Comparison of ENCODE assay signal across 17 cellular contexts in the genomic region with DNA sequence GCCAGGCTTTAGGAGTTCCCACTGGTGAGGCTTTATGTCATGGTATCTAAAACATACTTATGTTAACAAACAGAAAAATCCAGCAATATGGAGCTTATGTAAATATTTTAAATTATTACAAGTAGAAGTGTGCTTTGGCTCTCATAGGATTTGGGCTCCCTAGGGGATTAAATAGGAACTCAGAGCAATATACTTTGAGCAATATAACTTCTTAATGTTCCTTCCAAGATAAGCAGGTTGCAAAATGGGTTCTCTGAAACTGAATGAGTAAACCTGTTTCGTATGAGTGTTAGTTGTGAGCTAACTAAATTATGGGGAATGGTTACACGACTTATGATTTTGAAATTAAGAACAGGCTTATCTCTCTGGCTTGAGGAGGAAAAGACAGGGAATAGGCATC.
"Had no signal": no experiment of that assay in that cellular context is flagged by ENCODE, and none has a peak within 500 bp of the region (broad histone marks: within the 10 kb centered on the region; RNA-seq: fewer than 3 reads in every experiment).

No MANE protein-coding gene starts in this region.

- H3K27ac ChIP-seq: coronary artery, esophagus muscularis mucosa, heart left ventricle, hepatocyte, left lung, neural progenitor cell, parathyroid adenoma, right lobe of liver, testis, tibial artery had no signal

- H3K27me3 ChIP-seq: esophagus muscularis mucosa, heart left ventricle, hepatocyte, left lung, neural progenitor cell, right lobe of liver, testis, tibial artery had no signal

- H3K36me3 ChIP-seq: esophagus muscularis mucosa, heart left ventricle, left lung, neural progenitor cell, right lobe of liver, tibial artery had no signal

- H2AFZ ChIP-seq: hepatocyte, parathyroid adenoma had no signal

- DNase-seq: effector memory CD4-positive, alpha-beta T cell; heart left ventricle; left cardiac atrium; left lung; naive thymus-derived CD4-positive, alpha-beta T cell; right lobe of liver; stimulated activated CD4-positive, alpha-beta T cell treated with anti-CD3 and anti-CD28 coated beads, Interleukin-4, amount 100 ng/mL, for 4 hours; stimulated activated naive CD8-positive, alpha-beta T cell treated with anti-CD3 and anti-CD28 coated beads, Interleukin-15, Interleukin-2, amounts not matched to agents 100 U/mL and 50 U/mL, for 24 hours; substantia nigra; testis; tibial artery had no signal

- H3K4me2 ChIP-seq: hepatocyte, neural progenitor cell had no signal

- ATAC-seq: heart left ventricle; left cardiac atrium; naive thymus-derived CD4-positive, alpha-beta T cell; stimulated activated memory B cell treated with anti-CD40 and anti-IgM and Interleukin-4, amounts not matched to agents 10 μg/mL and 1 μg/mL and 100 μg/mL, for 72 hours; stimulated activated naive CD8-positive, alpha-beta T cell treated with anti-CD3 and anti-CD28 coated beads, Interleukin-15, Interleukin-2, amounts not matched to agents 100 U/mL and 50 U/mL, for 24 hours had no signal

- H3K4me3 ChIP-seq: coronary artery, esophagus muscularis mucosa, heart left ventricle, hepatocyte, left lung, neural progenitor cell, right lobe of liver, testis, tibial artery had no signal

- H3K4me1 ChIP-seq: esophagus muscularis mucosa, heart left ventricle, left lung, parathyroid adenoma, testis had no signal

- H3K9me3 ChIP-seq: esophagus muscularis mucosa, heart left ventricle, left lung, right lobe of liver, testis, tibial artery had no signal

- H3K9ac ChIP-seq: neural progenitor cell, parathyroid adenoma had no signal
